In genomic region chr19:12720296-12720695, GRCh38 we compare ENCODE assay signal across 6 cellular contexts. TPM values are rescaled to one million over a fixed set of nuclear protein-coding genes. Genes with fewer than 3 reads are reported as not detected.
A peak's percentile ranks its signal among the peaks of the same experiment; 100 is the strongest.
DNase-seq lines count a peak whose midpoint lies in the region; ATAC-seq and TF ChIP-seq lines count a peak whose summit lies in the region.

No MANE protein-coding gene starts in this region.

- H3K9ac ChIP-seq in stomach smooth muscle (ENCODE audit: low read length in 2 of 2), result peak overlapping the region; percentile 69 to 88

- H3K27ac Mint-ChIP-seq in activated CD8-positive, alpha-beta memory T cell treated with anti-CD3 and anti-CD28 coated beads, Interleukin-2, amount 10 ng/mL, durations not matched to agents 7 days and 5 days, result peak overlapping the region; percentile 78

- H3K9me3 Mint-ChIP-seq in activated CD8-positive, alpha-beta memory T cell treated with anti-CD3 and anti-CD28 coated beads, Interleukin-2, amount 10 ng/mL, durations not matched to agents 7 days and 5 days (ENCODE audit: low read depth), result no peaks in the 10 kb centered on the region

- H3K27me3 Mint-ChIP-seq in activated CD8-positive, alpha-beta memory T cell treated with anti-CD3 and anti-CD28 coated beads, Interleukin-2, amount 10 ng/mL, durations not matched to agents 7 days and 5 days, result no peaks in the 10 kb centered on the region

- H3K4me3 Mint-ChIP-seq in activated CD8-positive, alpha-beta memory T cell treated with anti-CD3 and anti-CD28 coated beads, Interleukin-2, amount 10 ng/mL, durations not matched to agents 7 days and 5 days, result peak overlapping the region; percentile 74

- intact Hi-C loops in mucosa of descending colon (cut with DNase I, micrococcal nuclease), result no loop called here

- peak overlapping the region; percentile 93 for H3K27ac ChIP-seq in epithelial cell of prostate
- peak overlapping the region; percentile 93 for H3K27ac ChIP-seq in stomach smooth muscle (ENCODE audit: low read length)

- no peaks in the 10 kb centered on the region for H3K9me3 ChIP-seq in stomach smooth muscle (ENCODE audit: control insufficient read depth in 2 of 2, low read length in 2 of 2)
- no peaks in the 10 kb centered on the region for H3K9me3 ChIP-seq in mucosa of descending colon

- DNase-seq in activated CD8-positive, alpha-beta memory T cell treated with anti-CD3 and anti-CD28 coated beads, Interleukin-2, amount 10 ng/mL, durations not matched to agents 7 days and 5 days, result no peak
- DNase-seq in activated CD8-positive, alpha-beta memory T cell treated with anti-CD3 and anti-CD28 coated beads, Interleukin-2, amount 50 U/mL, for 4 hours, result no peak
- DNase-seq in epithelial cell of prostate (ENCODE audit: low read depth, low spot score), result no peak
- DNase-seq in mucosa of descending colon, result no peak

- TF ChIP-seq CTCF in mucosa of descending colon (IDR thresholded peaks at IDR 0.05), result no peak

- peaks cover 37% of the 10 kb centered on the region for H3K4me1 Mint-ChIP-seq in activated CD8-positive, alpha-beta memory T cell treated with anti-CD3 and anti-CD28 coated beads, Interleukin-2, amount 10 ng/mL, durations not matched to agents 7 days and 5 days

- peaks cover 17% of the 10 kb centered on the region for H3K36me3 Mint-ChIP-seq in activated CD8-positive, alpha-beta memory T cell treated with anti-CD3 and anti-CD28 coated beads, Interleukin-2, amount 10 ng/mL, durations not matched to agents 7 days and 5 days

- H3K27me3 ChIP-seq in stomach smooth muscle (ENCODE audit: control insufficient read depth in 1 of 2, insufficient read depth in 2 of 2, low read length in 2 of 2), result no peaks in the 10 kb centered on the region

- H3K4me1 ChIP-seq in stomach smooth muscle (ENCODE audit: control insufficient read depth, insufficient read depth, low read length) (peaks cover 43% of the 10 kb centered on the region), mucosa of descending colon (ENCODE audit: low read depth) (peaks cover 21% of the 10 kb centered on the region)

- ATAC-seq in activated CD8-positive, alpha-beta memory T cell treated with anti-CD3 and anti-CD28 coated beads, Interleukin-2, amount 10 ng/mL, durations not matched to agents 7 days and 5 days, result no peak
- no peak for ATAC-seq in mucosa of descending colon
- no peak for ATAC-seq in GM19397 (IDR thresholded peaks at IDR 0.05; ENCODE audit: unreplicated experiment)

- H3K36me3 ChIP-seq in stomach smooth muscle (ENCODE audit: control insufficient read depth in 2 of 2, insufficient read depth in 2 of 2, low read length in 2 of 2) (peaks cover 13 to 18% of the 10 kb centered on the region in 2 donors), mucosa of descending colon (ENCODE audit: low read depth) (no peaks in the 10 kb centered on the region)

- H3K4me3 ChIP-seq in stomach smooth muscle (ENCODE audit: low read length in 2 of 2), result peak overlapping the region; percentile 77 to 86
- no peak overlapping the region for H3K4me3 ChIP-seq in mucosa of descending colon

- CTCF ChIA-PET in activated CD8-positive, alpha-beta memory T cell treated with anti-CD3 and anti-CD28 coated beads, Interleukin-2, amount 10 ng/mL, durations not matched to agents 7 days and 5 days (lab: Charles Lee), result interaction anchor here (1.3 to 15.3 kb wide), 4 partner anchors 14 to 165 kb away, joined by 3 to 157 read pairs (median 32); partner anchors contain the start of gene TRIR

RNA-seq across cellular contexts. Expression of gene TNPO2, which starts 3.4 kb away (rescaled TPM):
- 100 to 1,000 TPM; 101 to 104 TPM for total RNA-seq in activated CD8-positive, alpha-beta memory T cell treated with anti-CD3 and anti-CD28 coated beads, Interleukin-2, amount 10 ng/mL, durations not matched to agents 7 days and 5 days
- total RNA-seq in mucosa of descending colon, result 10 to 100 TPM; 48.9 to 73.3 (median 66.9) TPM

RNA-seq across cellular contexts. Expression of gene TRIR, which starts 14.2 kb away (rescaled TPM):
- total RNA-seq in activated CD8-positive, alpha-beta memory T cell treated with anti-CD3 and anti-CD28 coated beads, Interleukin-2, amount 10 ng/mL, durations not matched to agents 7 days and 5 days, result 100 to 1,000 TPM; 195 to 239 TPM
- total RNA-seq in mucosa of descending colon, result 100 to 1,000 TPM; 122 to 164 (median 146) TPM

RNA-seq across cellular contexts. Expression of gene GET3, which starts 17.0 kb away (rescaled TPM):
- 10 to 100 TPM; 68.6 to 84.1 TPM for total RNA-seq in activated CD8-positive, alpha-beta memory T cell treated with anti-CD3 and anti-CD28 coated beads, Interleukin-2, amount 10 ng/mL, durations not matched to agents 7 days and 5 days
- 10 to 100 TPM; 44.8 to 70.5 (median 50.0) TPM for total RNA-seq in mucosa of descending colon

RNA-seq across cellular contexts. Expression of gene FBXW9, which starts 23.9 kb away (rescaled TPM):
- 1 to 10 TPM; 5.2 to 6.3 TPM for total RNA-seq in activated CD8-positive, alpha-beta memory T cell treated with anti-CD3 and anti-CD28 coated beads, Interleukin-2, amount 10 ng/mL, durations not matched to agents 7 days and 5 days
- total RNA-seq in mucosa of descending colon, result 1 to 10 TPM; 6.0 to 8.9 (median 7.8) TPM

RNA-seq across cellular contexts. Expression of gene BEST2, which starts 31.3 kb away (rescaled TPM):
- not detected for total RNA-seq in activated CD8-positive, alpha-beta memory T cell treated with anti-CD3 and anti-CD28 coated beads, Interleukin-2, amount 10 ng/mL, durations not matched to agents 7 days and 5 days
- total RNA-seq in mucosa of descending colon, result 100 to 1,000 TPM in 1 of 3 donors, 10 to 100 TPM in 2; 29.0 to 167 (median 32.2) TPM
